Comparison of ENCODE assay signal across 24 cellular contexts in genomic region chr2:189234991-189235390, GRCh38. TPM values are rescaled to one million over a fixed set of nuclear protein-coding genes. Genes with fewer than 3 reads are reported as not detected.
DNase-seq lines count a peak whose midpoint lies in the region; ATAC-seq, FAIRE-seq and TF ChIP-seq lines count a peak whose summit lies in the region.
"Had no signal": no experiment of that assay in that cellular context is flagged by ENCODE, and none has a peak within 500 bp of the region (broad histone marks: within the 10 kb centered on the region; RNA-seq: fewer than 3 reads in every experiment).

No MANE protein-coding gene starts in this region.

- no peak for DNase-seq in SK-N-SH
- peak; percentile 59 for DNase-seq in adipocyte (ENCODE audit: low read depth)
- DNase-seq in fibroblast of mammary gland (ENCODE audit: low read depth): peak; percentile 55
- DNase-seq in small intestine: no peak
- DNase-seq in H9: no peak
- no peak for DNase-seq in cortex of kidney (lab: John Stamatoyannopoulos, UW)
- DNase-seq in sigmoid colon: no peak
- DNase-seq: Calu3; CD8-positive, alpha-beta T cell; MG63; NCI-H1048; NCI-H1436; NCI-H1930; NCI-H2171; NCI-H526; PC-3 had no signal

- no peak overlapping the region for H2BK15ac ChIP-seq in H9 (ENCODE audit: low read depth, low read length)

- 0 out of 2 replicates have a peak overlapping the region, but pooled peaks have one; percentile 6 for H2AFZ ChIP-seq in SK-N-SH (ENCODE audit: low read depth)
- no peak overlapping the region for H2AFZ ChIP-seq in H9 (ENCODE audit: low read length)

- H4K5ac ChIP-seq in H9 (ENCODE audit: insufficient read length, low read depth, low read length): no peak overlapping the region

- CTCF ChIA-PET in SK-N-SH (lab: Yijun Ruan, JAX): interaction anchor here (1.2 kb wide), 1 partner anchor 10 kb away, joined by 4 read pairs; no protein-coding TSS in a partner anchor

- H3K23me2 ChIP-seq in H9 (ENCODE audit: insufficient read length, low read depth, low read length, poor library complexity, severe bottlenecking): no peaks in the 10 kb centered on the region

- no peaks in the 10 kb centered on the region for H3K27me3 Mint-ChIP-seq in H9 (ENCODE audit: low read depth)

- no peak overlapping the region for H3K4me3 Mint-ChIP-seq in H9
- H3K4me3 Mint-ChIP-seq: CD8-positive, alpha-beta T cell had no signal

- H3K4ac ChIP-seq in H9 (ENCODE audit: low read depth, low read length): no peak overlapping the region

- FAIRE-seq in small intestine (lab: Jason Lieb, UNC): peak; percentile 49
- FAIRE-seq: GM12892, GM18507, H1 had no signal

- H3K4me1 ChIP-seq in SK-N-SH (ENCODE audit: control insufficient read depth in 1 of 2, insufficient read depth in 2 of 2, low read depth in 1 of 2, low read length in 1 of 2) (peaks cover 0 to 3% of the 10 kb centered on the region in 2 experiments; a peak in 1 of 4 replicates), adipocyte (ENCODE audit: control insufficient read depth, insufficient read depth, low read length) (peaks cover 9% of the 10 kb centered on the region), small intestine (ENCODE audit: control insufficient read depth in 2 of 2, insufficient read depth in 1 of 2, low read depth in 1 of 2, low read length in 1 of 2) (no peaks in the 10 kb centered on the region), H9 (ENCODE audit: insufficient read depth, low read length) (no peaks in the 10 kb centered on the region), sigmoid colon (no peaks in the 10 kb centered on the region)
- H3K4me1 ChIP-seq: BLaER1 had no signal

- H3K4me3 ChIP-seq in SK-N-SH (ENCODE audit: low read depth in 2 of 2, low read length in 1 of 2): no peak overlapping the region
- no peak overlapping the region for H3K4me3 ChIP-seq in adipocyte (ENCODE audit: low read length)
- no peak overlapping the region for H3K4me3 ChIP-seq in fibroblast of mammary gland (ENCODE audit: control insufficient read depth, low read depth, low read length)
- H3K4me3 ChIP-seq in small intestine (ENCODE audit: low read depth in 1 of 2, low read length in 2 of 2): no peak overlapping the region
- H3K4me3 ChIP-seq in sigmoid colon: no peak overlapping the region
- H3K4me3 ChIP-seq: BLaER1, MG63 had no signal

- no peak overlapping the region for H2BK20ac ChIP-seq in H9 (ENCODE audit: low read depth, low read length, poor library complexity, severe bottlenecking)

- no peak overlapping the region for H3K4me2 ChIP-seq in SK-N-SH
- no peak overlapping the region for H3K4me2 ChIP-seq in H9 (ENCODE audit: insufficient read depth, insufficient read length, low read length)
- H3K4me2 ChIP-seq: BLaER1 had no signal

- no peak overlapping the region for H3K14ac ChIP-seq in H9 (ENCODE audit: insufficient read depth, low read length)

- H3K79me1 ChIP-seq in H9 (ENCODE audit: insufficient read depth, low read depth, low read length, poor library complexity, severe bottlenecking): no peaks in the 10 kb centered on the region

- ATAC-seq in SK-N-SH treated with all-trans-retinoic acid at 6 μM for 48 hours: no peak
- ATAC-seq: CD8-positive, alpha-beta T cell; PC-3 had no signal

- no peak overlapping the region for H2BK120ac ChIP-seq in H9 (ENCODE audit: low read depth, low read length, poor library complexity, severe bottlenecking)

- H3K27ac ChIP-seq in SK-N-SH (ENCODE audit: low read depth in 2 of 2, low read length in 1 of 2): peak overlapping the region in 1 of 2 experiments; percentile 63; a peak in 2 of 4 replicates
- H3K27ac ChIP-seq in small intestine (ENCODE audit: low read depth in 1 of 2, low read length in 1 of 2): no peak overlapping the region
- no peak overlapping the region for H3K27ac ChIP-seq in H9 (ENCODE audit: insufficient read length, low read depth, low read length)
- H3K27ac ChIP-seq in sigmoid colon: no peak overlapping the region
- H3K27ac ChIP-seq: 22Rv1, BLaER1, HL-60, RWPE1 had no signal

- H3K27me3 ChIP-seq in SK-N-SH (ENCODE audit: insufficient read depth) (no peaks in the 10 kb centered on the region), adipocyte (replicated peaks; ENCODE audit: control insufficient read depth, insufficient read depth, low read length) (no peaks in the 10 kb centered on the region), small intestine (ENCODE audit: control insufficient read depth in 2 of 2, insufficient read depth in 2 of 2, low read length in 2 of 2) (no peaks in the 10 kb centered on the region), H9 (ENCODE audit: insufficient read depth, low read length) (no peaks in the 10 kb centered on the region), sigmoid colon (no peaks in the 10 kb centered on the region)
- H3K27me3 ChIP-seq: BLaER1, MG63 had no signal

- TF ChIP-seq CTCF in SK-N-SH (IDR thresholded peaks at IDR 0.05) (no peak), fibroblast of mammary gland (conservative IDR thresholded peaks at IDR 0.05; ENCODE audit: control insufficient read depth, insufficient read depth, low read depth, low read length) (no peak), H9 (conservative IDR thresholded peaks at IDR 0.05) (no peak), sigmoid colon (IDR thresholded peaks at IDR 0.05) (no peak)

- H3K36me3 ChIP-seq in SK-N-SH (replicated peaks in 1 of 2; ENCODE audit: control insufficient read depth in 1 of 2, insufficient read depth in 2 of 2, low read length in 1 of 2) (peaks cover 0 to 3% of the 10 kb centered on the region in 2 experiments), adipocyte (ENCODE audit: control insufficient read depth, insufficient read depth, low read length, severe bottlenecking) (no peaks in the 10 kb centered on the region), small intestine (ENCODE audit: control insufficient read depth in 2 of 2, insufficient read depth in 2 of 2, low read length in 2 of 2) (no peaks in the 10 kb centered on the region), sigmoid colon (no peaks in the 10 kb centered on the region)
- H3K36me3 ChIP-seq: BLaER1, MG63 had no signal

- H3K23ac ChIP-seq in H9 (ENCODE audit: insufficient read length, low read depth, low read length): no peak overlapping the region

- H3K79me2 ChIP-seq in SK-N-SH (ENCODE audit: insufficient read depth) (no peaks in the 10 kb centered on the region), H9 (ENCODE audit: insufficient read depth, low read length) (no peaks in the 10 kb centered on the region)

- peaks cover 20% of the 10 kb centered on the region for H3F3A ChIP-seq in SK-N-SH (replicated peaks; ENCODE audit: insufficient read depth)

- no peak overlapping the region for H3T11ph ChIP-seq in H9 (ENCODE audit: low read length)

- no peaks in the 10 kb centered on the region; a peak in 2 of 5 replicates for H3K9me3 Mint-ChIP-seq in H9
- H3K9me3 Mint-ChIP-seq: CD8-positive, alpha-beta T cell had no signal

- TF ChIP-seq EP300 in SK-N-SH (IDR thresholded peaks at IDR 0.05; ENCODE audit: borderline replicate concordance in 1 of 2, low read depth in 1 of 2, low read length in 1 of 2): no peak
- no peak for TF ChIP-seq EP300 in sigmoid colon (IDR thresholded peaks at IDR 0.05)

- intact Hi-C loops in sigmoid colon (cut with DNase I): no loop called here

- H3K9ac ChIP-seq in SK-N-SH (no peak overlapping the region), adipocyte (ENCODE audit: low read length) (no peak overlapping the region), H9 (ENCODE audit: extremely low read depth, insufficient read length, low read length) (no peak overlapping the region)
- H3K9ac ChIP-seq: BLaER1 had no signal

- H3K36me3 Mint-ChIP-seq in H9 (ENCODE audit: insufficient read depth in 1 of 3, low read depth in 3 of 3): no peaks in the 10 kb centered on the region
- H3K36me3 Mint-ChIP-seq: CD8-positive, alpha-beta T cell had no signal

- no peak for TF ChIP-seq POLR2A in sigmoid colon (IDR thresholded peaks at IDR 0.05)

- TF ChIP-seq RAD21 in SK-N-SH (IDR thresholded peaks at IDR 0.05; ENCODE audit: low read length): no peak

- H3K18ac ChIP-seq in H9 (ENCODE audit: insufficient read length, low read depth, low read length): no peak overlapping the region

- H2BK12ac ChIP-seq in H9 (ENCODE audit: insufficient read length, low read depth, low read length): no peak overlapping the region

- H3K56ac ChIP-seq in H9 (ENCODE audit: insufficient read length, low read depth, low read length): no peak overlapping the region

- H4K20me1 ChIP-seq in SK-N-SH (ENCODE audit: insufficient read depth) (no peaks in the 10 kb centered on the region), H9 (ENCODE audit: control insufficient read depth, insufficient read depth, insufficient read length) (no peaks in the 10 kb centered on the region)
- H4K20me1 ChIP-seq: BLaER1 had no signal

- no peak overlapping the region for H2BK5ac ChIP-seq in H9 (ENCODE audit: insufficient read length, low read length)

- H3K9me2 ChIP-seq in SK-N-SH: no peaks in the 10 kb centered on the region

- no peak overlapping the region for H4K91ac ChIP-seq in H9 (ENCODE audit: insufficient read length, low read depth, low read length)

- H3K4me1 Mint-ChIP-seq in H9: no peaks in the 10 kb centered on the region; a peak in 1 of 4 replicates

- H3K27ac Mint-ChIP-seq in H9: no peak overlapping the region
- H3K27ac Mint-ChIP-seq: CD8-positive, alpha-beta T cell had no signal

- no peak overlapping the region for H4K8ac ChIP-seq in H9 (replicated peaks; ENCODE audit: insufficient read length, low read depth, low read length)

- H3K9me3 ChIP-seq in SK-N-SH: no peaks in the 10 kb centered on the region
- H3K9me3 ChIP-seq in adipocyte (ENCODE audit: control insufficient read depth, low read length): no peaks in the 10 kb centered on the region
- H3K9me3 ChIP-seq in small intestine (ENCODE audit: control insufficient read depth, low read depth): no peaks in the 10 kb centered on the region
- H3K9me3 ChIP-seq in H9 (ENCODE audit: control insufficient read depth, low read depth, low read length): no peaks in the 10 kb centered on the region
- no peaks in the 10 kb centered on the region for H3K9me3 ChIP-seq in sigmoid colon
- H3K9me3 ChIP-seq: BLaER1, MG63 had no signal

- POLR2A ChIA-PET in SK-N-SH (lab: Yijun Ruan, JAX): no interaction called here

- H2AK5ac ChIP-seq in H9 (ENCODE audit: insufficient read length, low read length): no peak overlapping the region

TF ChIP-seq in SK-N-SH, 30 proteins besides CTCF, POLR2A, EP300 and RAD21:
- TF ChIP-seq RFX5 (IDR thresholded peaks at IDR 0.05; ENCODE audit: low read length) (no peak), FOSL2 (IDR thresholded peaks at IDR 0.05; ENCODE audit: borderline replicate concordance, low read depth) (0 out of 2 replicates have a peak, but pooled peaks have one; percentile 6)

RNA-seq across cellular contexts. Expression of gene COL5A2, which starts 55.4 kb away (rescaled TPM):
- polyA plus RNA-seq in SK-N-SH (2012; rRNA removed) (18.7 and 20.4 TPM in 2 replicates), small intestine (10 to 100 TPM in 1 of 3 donors, 1 to 10 TPM in 1, under 1 TPM in 1; 0.45 to 14.2 (median 1.4) TPM), sigmoid colon (10 to 100 TPM in 1 of 3 donors, 1 to 10 TPM in 2; 3.6 to 31.0 (median 3.7) TPM)
- polyA plus RNA-seq in SK-N-SH (2012; cell fraction: cytosol; rRNA removed): 14.9 and 20.2 TPM in 2 replicates
- 18.2 and 26.5 TPM in 2 replicates for polyA plus RNA-seq in SK-N-SH (2012; cell fraction: nucleus; rRNA removed)
- total RNA-seq in H9 (2021) (10.5 and 13.6 TPM in 2 replicates), sigmoid colon (100 to 1,000 TPM in 1 of 4 donors, 10 to 100 TPM in 3; 60.9 to 164 (median 90.0) TPM)

Comparison
In these comparisons a context has a peak if more than half of its experiments do, and no peak if none do; other contexts are left out.
1. DNase-seq: peak in adipocyte (single experiment) and fibroblast of mammary gland (single experiment); none in SK-N-SH (single experiment), small intestine (single experiment), H9 (single experiment), cortex of kidney (single experiment) and sigmoid colon (single experiment).